18 cellular contexts compared by ENCODE assay signal in the genomic region with DNA sequence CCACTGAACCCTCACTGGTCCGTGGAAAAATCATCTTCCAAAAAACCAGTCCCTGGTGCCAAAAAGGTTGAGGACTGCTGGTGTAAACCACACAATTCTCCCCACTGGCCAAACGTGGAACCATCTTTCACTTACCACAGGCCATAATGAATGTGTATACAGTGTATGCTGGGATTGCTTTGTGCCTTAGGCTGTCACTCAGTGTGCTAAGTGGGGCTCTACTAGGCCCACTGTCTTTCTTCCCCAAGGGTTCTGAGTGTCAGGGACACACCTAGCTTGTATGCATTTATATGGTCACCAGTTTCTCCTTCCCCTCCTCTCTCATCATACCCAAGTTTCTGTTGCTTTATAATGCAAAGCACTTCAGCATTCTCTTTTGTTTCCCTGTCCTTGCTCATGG. TPM values are rescaled to one million over a fixed set of nuclear protein-coding genes. Genes with fewer than 3 reads are reported as not detected.
DNase-seq lines count a peak whose midpoint lies in the region; ATAC-seq, FAIRE-seq and TF ChIP-seq lines count a peak whose summit lies in the region.
"Had no signal": no experiment of that assay in that cellular context is flagged by ENCODE, and none has a peak within 500 bp of the region (broad histone marks: within the 10 kb centered on the region; RNA-seq: fewer than 3 reads in every experiment).

No MANE protein-coding gene starts in this region.

- peak overlapping the region; percentile 88 for H3K27ac Mint-ChIP-seq in WTC11
- H3K27ac Mint-ChIP-seq in neural progenitor cell: no peak overlapping the region
- no peak overlapping the region for H3K27ac Mint-ChIP-seq in CD8-positive, alpha-beta T cell
- H3K27ac Mint-ChIP-seq: CD4-positive, alpha-beta memory T cell had no signal

- H3K79me2 ChIP-seq in HepG2 (ENCODE audit: insufficient read depth, low read length) (no peaks in the 10 kb centered on the region), neural progenitor cell (ENCODE audit: low read depth) (no peaks in the 10 kb centered on the region)

- no peak for FAIRE-seq in HepG2 (lab: Jason Lieb, UNC)
- FAIRE-seq: A204.1, H54 had no signal

- no TSS peak for BruUV-seq in HepG2 (replicated peaks; lab: Mats Ljungman, UMichigan)

- H3K9ac ChIP-seq in HepG2 (ENCODE audit: insufficient read depth, low read depth, low read length): no peak overlapping the region
- H3K9ac ChIP-seq in neural progenitor cell: no peak overlapping the region
- H3K9ac ChIP-seq: BLaER1 had no signal

- CTCF ChIA-PET in HepG2 (lab: Yijun Ruan, JAX; ENCODE audit: low intra/inter-chr PET ratio, low total read pairs): interaction anchor here (3.1 kb wide), 1 partner anchor 89 kb away, joined by 17 read pairs; no protein-coding TSS in a partner anchor
- CTCF ChIA-PET in WTC11 (lab: Charles Lee): interaction anchor here (0.7 to 2.7 kb wide), 6 partner anchors 7 to 167 kb away, joined by 5 to 10 read pairs (median 6); no protein-coding TSS in a partner anchor
- CTCF ChIA-PET in CD8-positive, alpha-beta T cell (lab: Charles Lee): interaction anchor here (1.2 kb wide), 1 partner anchor 11 kb away, joined by 3 read pairs; no protein-coding TSS in a partner anchor

- DNase-seq in HepG2 (ENCODE audit: low spot score): no peak
- no peak for DNase-seq in right lobe of liver
- no peak for DNase-seq in WTC11 (ENCODE audit: low spot score)
- no peak for DNase-seq in neural progenitor cell (ENCODE audit: low spot score)
- DNase-seq in CD8-positive, alpha-beta T cell: no peak
- DNase-seq: CD4-positive, alpha-beta memory T cell; NCI-H146; NCI-H446 treated with DMSO at 0.1 percent for 48 hours; NCI-H69 had no signal

- H3K36me3 ChIP-seq in HepG2 (replicated peaks in 1 of 2; ENCODE audit: control insufficient read depth in 1 of 2, insufficient read depth in 2 of 2, low read length in 2 of 2) (no peaks in the 10 kb centered on the region), right lobe of liver (no peaks in the 10 kb centered on the region), neural progenitor cell (no peaks in the 10 kb centered on the region)
- H3K36me3 ChIP-seq in CD8-positive, alpha-beta T cell (ENCODE audit: insufficient read depth, low read length): no peaks in the 10 kb centered on the region
- H3K36me3 ChIP-seq: BLaER1, SJSA1 had no signal

- 32% methylated on average over 2 of the region's 2 CpGs for WGBS in HepG2 (ENCODE audit: low lambda C conversion rate)
- WGBS in right lobe of liver (ENCODE audit: insufficient coverage, low coverage, low lambda C conversion rate, missing lambda C conversion rate): 79% methylated on average over 2 of the region's 2 CpGs

- H4K20me1 ChIP-seq in HepG2 (ENCODE audit: insufficient read depth, low read length) (no peaks in the 10 kb centered on the region), neural progenitor cell (ENCODE audit: low read depth) (no peaks in the 10 kb centered on the region)
- H4K20me1 ChIP-seq: BLaER1 had no signal

- no peak for TF ChIP-seq RAD21 in HepG2 (CRISPR knock-in tag; IDR thresholded peaks at IDR 0.05)

- ATAC-seq in HepG2 (peak; percentile 49), right lobe of liver (no peak), WTC11 (peak; percentile 32; the same call in 1 of the 2 replicates), HG02642 (IDR thresholded peaks at IDR 0.05; ENCODE audit: poor library complexity, unreplicated experiment) (no peak)
- ATAC-seq in CD8-positive, alpha-beta T cell: no peak
- ATAC-seq: Panc1 had no signal

- H3K27me3 ChIP-seq in HepG2 (ENCODE audit: control insufficient read depth in 1 of 2, insufficient read depth in 2 of 2, low read length in 2 of 2) (peaks cover 0 to 2% of the 10 kb centered on the region in 2 experiments; a peak in 1 of 5 replicates), right lobe of liver (no peaks in the 10 kb centered on the region), neural progenitor cell (no peaks in the 10 kb centered on the region)
- H3K27me3 ChIP-seq in CD8-positive, alpha-beta T cell (ENCODE audit: insufficient read depth, low read length): no peaks in the 10 kb centered on the region
- H3K27me3 ChIP-seq: BLaER1, SJSA1 had no signal

- TF ChIP-seq CTCF in HepG2 (CRISPR knock-in tag; IDR thresholded peaks at IDR 0.05) (no peak), right lobe of liver (IDR thresholded peaks at IDR 0.05) (no peak), WTC11 (IDR thresholded peaks at IDR 0.05) (no peak), neural progenitor cell (IDR thresholded peaks at IDR 0.05) (no peak)
- TF ChIP-seq CTCF in CD8-positive, alpha-beta T cell (IDR thresholded peaks at IDR 0.05): no peak

- POLR2A ChIA-PET in HepG2 (lab: Yijun Ruan, JAX): no interaction called here
- POLR2A ChIA-PET in WTC11 (lab: Charles Lee): interaction anchor here (0.7 kb wide), 1 partner anchor 1052 kb away, joined by 5 read pairs; no protein-coding TSS in a partner anchor
- POLR2A ChIA-PET in CD8-positive, alpha-beta T cell (lab: Charles Lee): no interaction called here

- H3K9me3 Mint-ChIP-seq in WTC11 (no peaks in the 10 kb centered on the region), neural progenitor cell (no peaks in the 10 kb centered on the region)
- H3K9me3 Mint-ChIP-seq in CD8-positive, alpha-beta T cell: no peaks in the 10 kb centered on the region

- H3K4me2 ChIP-seq in HepG2 (ENCODE audit: low read depth, low read length): peak overlapping the region; percentile 53
- H3K4me2 ChIP-seq in neural progenitor cell: no peak overlapping the region
- H3K4me2 ChIP-seq: BLaER1 had no signal

- in situ Hi-C loops in HepG2 (cut with HindIII; ENCODE audit: extremely low pct_ligation_motif_present, low pct_unique_long_range_greater_than_20kb): no loop called here

- H3K9me3 ChIP-seq in HepG2 (ENCODE audit: low read length) (no peaks in the 10 kb centered on the region), right lobe of liver (no peaks in the 10 kb centered on the region), neural progenitor cell (ENCODE audit: low read depth) (no peaks in the 10 kb centered on the region)
- H3K9me3 ChIP-seq in CD8-positive, alpha-beta T cell (ENCODE audit: low read length): no peaks in the 10 kb centered on the region
- H3K9me3 ChIP-seq: BLaER1, SJSA1 had no signal

- H3K4me3 ChIP-seq in HepG2 (replicated peaks in 1 of 3; ENCODE audit: insufficient read depth in 1 of 3, low read depth in 2 of 3, low read length in 3 of 3) (no peak overlapping the region), right lobe of liver (no peak overlapping the region), neural progenitor cell (no peak overlapping the region)
- H3K4me3 ChIP-seq in CD8-positive, alpha-beta T cell (ENCODE audit: low read depth, low read length): no peak overlapping the region
- H3K4me3 ChIP-seq: BLaER1, SJSA1 had no signal

- H3K4me1 Mint-ChIP-seq in WTC11: peaks cover 29% of the 10 kb centered on the region
- peaks cover 3% of the 10 kb centered on the region for H3K4me1 Mint-ChIP-seq in neural progenitor cell
- no peaks in the 10 kb centered on the region for H3K4me1 Mint-ChIP-seq in CD8-positive, alpha-beta T cell (ENCODE audit: low read depth)

- H3K4me3 Mint-ChIP-seq in WTC11 (peak overlapping the region; percentile 24; the same call in 1 of the 2 replicates), neural progenitor cell (no peak overlapping the region)
- no peak overlapping the region for H3K4me3 Mint-ChIP-seq in CD8-positive, alpha-beta T cell
- H3K4me3 Mint-ChIP-seq: CD4-positive, alpha-beta memory T cell had no signal

- H3K27me3 Mint-ChIP-seq in WTC11 (ENCODE audit: low read depth) (no peaks in the 10 kb centered on the region), neural progenitor cell (ENCODE audit: insufficient read depth, low read depth) (peaks cover 8% of the 10 kb centered on the region)
- no peaks in the 10 kb centered on the region for H3K27me3 Mint-ChIP-seq in CD8-positive, alpha-beta T cell (ENCODE audit: low read depth)

- TF ChIP-seq POLR2A in HepG2 (IDR thresholded peaks at IDR 0.05; ENCODE audit: insufficient read depth in 1 of 2, low read depth in 2 of 2, low read length in 2 of 2) (no peak), right lobe of liver (IDR thresholded peaks at IDR 0.05) (no peak)

- intact Hi-C loops in HepG2 (cut with micrococcal nuclease; ENCODE audit: unreplicated experiment): no loop called here
- intact Hi-C loops in right lobe of liver (cut with DNase I): no loop called here
- intact Hi-C loops in CD8-positive, alpha-beta T cell (cut with DNase I, micrococcal nuclease): loop anchor here in 1 of 2 experiments (5.0 kb wide), 1 partner anchor 89 kb away; no protein-coding TSS in a partner anchor

- H3K36me3 Mint-ChIP-seq in WTC11 (no peaks in the 10 kb centered on the region), neural progenitor cell (no peaks in the 10 kb centered on the region)
- no peaks in the 10 kb centered on the region for H3K36me3 Mint-ChIP-seq in CD8-positive, alpha-beta T cell
- H3K36me3 Mint-ChIP-seq: CD4-positive, alpha-beta memory T cell had no signal

- H2AFZ ChIP-seq in HepG2 (ENCODE audit: low read length) (peak overlapping the region; percentile 24), neural progenitor cell (replicated peaks) (no peak overlapping the region)

- no peaks in the 10 kb centered on the region for H3F3A ChIP-seq in neural progenitor cell (ENCODE audit: low read depth)

- H3K4me1 ChIP-seq in HepG2 (ENCODE audit: insufficient read depth, low read length) (peaks cover 62% of the 10 kb centered on the region), right lobe of liver (no peaks in the 10 kb centered on the region), neural progenitor cell (no peaks in the 10 kb centered on the region)
- H3K4me1 ChIP-seq in CD8-positive, alpha-beta T cell (ENCODE audit: insufficient read depth, low read length): no peaks in the 10 kb centered on the region
- H3K4me1 ChIP-seq: BLaER1 had no signal

- TF ChIP-seq EP300 in HepG2 (IDR thresholded peaks at IDR 0.05; ENCODE audit: low read depth in 2 of 2, low read length in 2 of 2) (no peak), HepG2 (CRISPR knock-in tag; IDR thresholded peaks at IDR 0.05; ENCODE audit: borderline replicate concordance) (no peak)

- no peak overlapping the region for H3K27ac ChIP-seq in HepG2 (ENCODE audit: extremely low read length, insufficient read depth, low read length)
- H3K27ac ChIP-seq in right lobe of liver: no peak overlapping the region
- no peak overlapping the region for H3K27ac ChIP-seq in neural progenitor cell
- H3K27ac ChIP-seq in CD8-positive, alpha-beta T cell (ENCODE audit: low read depth, low read length): no peak overlapping the region
- H3K27ac ChIP-seq: BLaER1, HL-60, SJSA1 had no signal

RNA-seq across cellular contexts. Expression of a gene that starts 27.2 kb away (rescaled TPM):
- not detected in 2 replicates for total RNA-seq in HepG2 (2016; rRNA removed; fragmentation: Illumina TruSeq; extraction: Trizol)
- not detected in 2 replicates for total RNA-seq in HepG2 (2016; cell fraction: cytosol; rRNA removed; fragmentation: Illumina TruSeq; extraction: Trizol; ENCODE audit: low read depth)
- not detected in 2 replicates for total RNA-seq in HepG2 (2016; cell fraction: insoluble cytoplasmic fraction; rRNA removed; fragmentation: Illumina TruSeq; extraction: Trizol)
- not detected in 2 replicates for total RNA-seq in HepG2 (2016; cell fraction: membrane; rRNA removed; fragmentation: Illumina TruSeq; extraction: Trizol)
- total RNA-seq in HepG2 (2016; cell fraction: nucleus; rRNA removed; fragmentation: Illumina TruSeq; extraction: Trizol): not detected in 2 replicates
- polyA plus RNA-seq in HepG2 (2011; rRNA removed): not detected in 2 replicates
- polyA plus RNA-seq in HepG2 (2011; cell fraction: cytosol; rRNA removed): not detected in 2 replicates
- not detected in 2 replicates for polyA plus RNA-seq in HepG2 (2011; cell fraction: nucleus; rRNA removed)
- not detected in 2 replicates for polyA plus RNA-seq in HepG2 (2012)
- not detected in 2 replicates for polyA plus RNA-seq in HepG2 (2016; cell fraction: cytosol; fragmentation: Illumina TruSeq; extraction: Trizol; ENCODE audit: low read depth)
- not detected in 2 replicates for polyA plus RNA-seq in HepG2 (2016; cell fraction: insoluble cytoplasmic fraction; fragmentation: Illumina TruSeq; extraction: Trizol; ENCODE audit: low read depth)
- not detected in 2 replicates for polyA plus RNA-seq in HepG2 (2016; cell fraction: membrane; fragmentation: Illumina TruSeq; extraction: Trizol; ENCODE audit: low read depth)
- not detected in 2 replicates for polyA plus RNA-seq in HepG2 (2016; cell fraction: nucleus; fragmentation: Illumina TruSeq; extraction: Trizol; ENCODE audit: insufficient read depth, low read depth)
- polyA minus RNA-seq in HepG2 (2011; rRNA and poly(A)+ RNA removed; ENCODE audit: low replicate concordance): not detected in 2 replicates
- not detected in 2 replicates for polyA minus RNA-seq in HepG2 (2011; cell fraction: cytosol; rRNA and poly(A)+ RNA removed)
- not detected in 2 replicates for polyA minus RNA-seq in HepG2 (2011; cell fraction: nucleus; rRNA and poly(A)+ RNA removed)
- total RNA-seq in right lobe of liver: not detected
- total RNA-seq in WTC11 (2021): not detected in 3 replicates
- not detected in 2 replicates for total RNA-seq in neural progenitor cell (ENCODE audit: low replicate concordance)
- not detected for total RNA-seq in CD8-positive, alpha-beta T cell
- total RNA-seq: CD4-positive, alpha-beta memory T cell; HT1080; LHCN-M2; SJSA1 had no signal
- polyA plus RNA-seq: CD4-positive, alpha-beta memory T cell had no signal

RNA-seq across cellular contexts. Expression of a gene that starts 40.7 kb away (rescaled TPM):
- total RNA-seq in HepG2 (2016; rRNA removed; fragmentation: Illumina TruSeq; extraction: Trizol): 136 and 223 TPM in 2 replicates
- 99.9 and 112 TPM in 2 replicates for total RNA-seq in HepG2 (2016; cell fraction: cytosol; rRNA removed; fragmentation: Illumina TruSeq; extraction: Trizol; ENCODE audit: low read depth)
- total RNA-seq in HepG2 (2016; cell fraction: insoluble cytoplasmic fraction; rRNA removed; fragmentation: Illumina TruSeq; extraction: Trizol): 137 and 217 TPM in 2 replicates
- 75.9 and 85.7 TPM in 2 replicates for total RNA-seq in HepG2 (2016; cell fraction: membrane; rRNA removed; fragmentation: Illumina TruSeq; extraction: Trizol)
- 195 and 205 TPM in 2 replicates for total RNA-seq in HepG2 (2016; cell fraction: nucleus; rRNA removed; fragmentation: Illumina TruSeq; extraction: Trizol)
- 811 and 903 TPM in 2 replicates for polyA plus RNA-seq in HepG2 (2011; rRNA removed)
- 378 and 591 TPM in 2 replicates for polyA plus RNA-seq in HepG2 (2011; cell fraction: cytosol; rRNA removed)
- polyA plus RNA-seq in HepG2 (2011; cell fraction: nucleus; rRNA removed): 84.5 and 124 TPM in 2 replicates
- 780 and 797 TPM in 2 replicates for polyA plus RNA-seq in HepG2 (2012)
- 41.1 and 41.5 TPM in 2 replicates for polyA plus RNA-seq in HepG2 (2016; cell fraction: cytosol; fragmentation: Illumina TruSeq; extraction: Trizol; ENCODE audit: low read depth)
- polyA plus RNA-seq in HepG2 (2016; cell fraction: insoluble cytoplasmic fraction; fragmentation: Illumina TruSeq; extraction: Trizol; ENCODE audit: low read depth): 160 and 169 TPM in 2 replicates
- 41.7 and 42.7 TPM in 2 replicates for polyA plus RNA-seq in HepG2 (2016; cell fraction: membrane; fragmentation: Illumina TruSeq; extraction: Trizol; ENCODE audit: low read depth)
- 376 and 396 TPM in 2 replicates for polyA plus RNA-seq in HepG2 (2016; cell fraction: nucleus; fragmentation: Illumina TruSeq; extraction: Trizol; ENCODE audit: insufficient read depth, low read depth)
- polyA minus RNA-seq in HepG2 (2011; rRNA and poly(A)+ RNA removed; ENCODE audit: low replicate concordance): 0.21 and 395 TPM in 2 replicates
- 440 and 488 TPM in 2 replicates for polyA minus RNA-seq in HepG2 (2011; cell fraction: cytosol; rRNA and poly(A)+ RNA removed)
- 142 and 223 TPM in 2 replicates for polyA minus RNA-seq in HepG2 (2011; cell fraction: nucleus; rRNA and poly(A)+ RNA removed)
- 100 to 1,000 TPM in 2 of 6 experiments, 10 to 100 TPM in 1, under 1 TPM in 1, not detected in 2; 0.88 to 111 (median 76.4) TPM for total RNA-seq in right lobe of liver
- not detected in 3 replicates for total RNA-seq in WTC11 (2021)
- total RNA-seq in neural progenitor cell (ENCODE audit: low replicate concordance): not detected in 2 replicates
- 1 to 10 TPM; 2.3 to 2.4 TPM for total RNA-seq in CD8-positive, alpha-beta T cell
- total RNA-seq: SJSA1 had no signal

RNA-seq across cellular contexts. Expression of a gene that starts 44.8 kb away (rescaled TPM):
- total RNA-seq in HepG2 (2016; rRNA removed; fragmentation: Illumina TruSeq; extraction: Trizol) (not detected in 2 replicates), right lobe of liver (not detected), WTC11 (2021) (not detected in 3 replicates), neural progenitor cell (ENCODE audit: low replicate concordance) (not detected in 2 replicates)
- total RNA-seq in HepG2 (2016; cell fraction: cytosol; rRNA removed; fragmentation: Illumina TruSeq; extraction: Trizol; ENCODE audit: low read depth): not detected in 2 replicates
- not detected in 2 replicates for total RNA-seq in HepG2 (2016; cell fraction: insoluble cytoplasmic fraction; rRNA removed; fragmentation: Illumina TruSeq; extraction: Trizol)
- total RNA-seq in HepG2 (2016; cell fraction: membrane; rRNA removed; fragmentation: Illumina TruSeq; extraction: Trizol): not detected in 2 replicates
- total RNA-seq in HepG2 (2016; cell fraction: nucleus; rRNA removed; fragmentation: Illumina TruSeq; extraction: Trizol): not detected in 2 replicates
- polyA plus RNA-seq in HepG2 (2011; rRNA removed): not detected in 2 replicates
- not detected in 2 replicates for polyA plus RNA-seq in HepG2 (2011; cell fraction: cytosol; rRNA removed)
- polyA plus RNA-seq in HepG2 (2011; cell fraction: nucleus; rRNA removed): not detected in 2 replicates
- not detected in 2 replicates for polyA plus RNA-seq in HepG2 (2012)
- polyA plus RNA-seq in HepG2 (2016; cell fraction: cytosol; fragmentation: Illumina TruSeq; extraction: Trizol; ENCODE audit: low read depth): not detected in 2 replicates
- polyA plus RNA-seq in HepG2 (2016; cell fraction: insoluble cytoplasmic fraction; fragmentation: Illumina TruSeq; extraction: Trizol; ENCODE audit: low read depth): not detected in 2 replicates
- not detected in 2 replicates for polyA plus RNA-seq in HepG2 (2016; cell fraction: membrane; fragmentation: Illumina TruSeq; extraction: Trizol; ENCODE audit: low read depth)
- polyA plus RNA-seq in HepG2 (2016; cell fraction: nucleus; fragmentation: Illumina TruSeq; extraction: Trizol; ENCODE audit: insufficient read depth, low read depth): not detected in 2 replicates
- polyA minus RNA-seq in HepG2 (2011; rRNA and poly(A)+ RNA removed; ENCODE audit: low replicate concordance): not detected in 2 replicates
- not detected in 2 replicates for polyA minus RNA-seq in HepG2 (2011; cell fraction: cytosol; rRNA and poly(A)+ RNA removed)
- polyA minus RNA-seq in HepG2 (2011; cell fraction: nucleus; rRNA and poly(A)+ RNA removed): not detected in 2 replicates
- total RNA-seq in CD8-positive, alpha-beta T cell: not detected
- total RNA-seq: CD4-positive, alpha-beta memory T cell; HT1080; LHCN-M2; SJSA1 had no signal
- polyA plus RNA-seq: CD4-positive, alpha-beta memory T cell had no signal

RNA-seq across cellular contexts. Expression of a gene that starts 48.4 kb away (rescaled TPM):
- total RNA-seq in HepG2 (2016; rRNA removed; fragmentation: Illumina TruSeq; extraction: Trizol) (not detected in 2 replicates), right lobe of liver (not detected), WTC11 (2021) (not detected in 3 replicates), neural progenitor cell (ENCODE audit: low replicate concordance) (not detected in 2 replicates)
- not detected in 2 replicates for total RNA-seq in HepG2 (2016; cell fraction: cytosol; rRNA removed; fragmentation: Illumina TruSeq; extraction: Trizol; ENCODE audit: low read depth)
- not detected in 2 replicates for total RNA-seq in HepG2 (2016; cell fraction: insoluble cytoplasmic fraction; rRNA removed; fragmentation: Illumina TruSeq; extraction: Trizol)
- total RNA-seq in HepG2 (2016; cell fraction: membrane; rRNA removed; fragmentation: Illumina TruSeq; extraction: Trizol): not detected in 2 replicates
- not detected in 2 replicates for total RNA-seq in HepG2 (2016; cell fraction: nucleus; rRNA removed; fragmentation: Illumina TruSeq; extraction: Trizol)
- not detected in 2 replicates for polyA plus RNA-seq in HepG2 (2011; rRNA removed)
- not detected in 2 replicates for polyA plus RNA-seq in HepG2 (2011; cell fraction: cytosol; rRNA removed)
- polyA plus RNA-seq in HepG2 (2011; cell fraction: nucleus; rRNA removed): not detected in 2 replicates
- polyA plus RNA-seq in HepG2 (2012): not detected in 2 replicates
- polyA plus RNA-seq in HepG2 (2016; cell fraction: cytosol; fragmentation: Illumina TruSeq; extraction: Trizol; ENCODE audit: low read depth): not detected in 2 replicates
- polyA plus RNA-seq in HepG2 (2016; cell fraction: insoluble cytoplasmic fraction; fragmentation: Illumina TruSeq; extraction: Trizol; ENCODE audit: low read depth): not detected in 2 replicates
- polyA plus RNA-seq in HepG2 (2016; cell fraction: membrane; fragmentation: Illumina TruSeq; extraction: Trizol; ENCODE audit: low read depth): not detected in 2 replicates
- not detected in 2 replicates for polyA plus RNA-seq in HepG2 (2016; cell fraction: nucleus; fragmentation: Illumina TruSeq; extraction: Trizol; ENCODE audit: insufficient read depth, low read depth)
- not detected in 2 replicates for polyA minus RNA-seq in HepG2 (2011; rRNA and poly(A)+ RNA removed; ENCODE audit: low replicate concordance)
- not detected in 2 replicates for polyA minus RNA-seq in HepG2 (2011; cell fraction: cytosol; rRNA and poly(A)+ RNA removed)
- not detected in 2 replicates for polyA minus RNA-seq in HepG2 (2011; cell fraction: nucleus; rRNA and poly(A)+ RNA removed)
- not detected for total RNA-seq in CD8-positive, alpha-beta T cell
- total RNA-seq: CD4-positive, alpha-beta memory T cell; HT1080; LHCN-M2; SJSA1 had no signal
- polyA plus RNA-seq: CD4-positive, alpha-beta memory T cell had no signal

RNA-seq across cellular contexts. Expression of a gene that starts 55.1 kb away (rescaled TPM):
- total RNA-seq in HepG2 (2016; rRNA removed; fragmentation: Illumina TruSeq; extraction: Trizol) (1.7 and 2.3 TPM in 2 replicates), right lobe of liver (10 to 100 TPM; 13.7 to 44.1 (median 16.8) TPM), WTC11 (2021) (6.4 to 7.5 TPM (median 6.5 TPM) in 3 replicates), neural progenitor cell (ENCODE audit: low replicate concordance) (0.96 and 1.6 TPM in 2 replicates)
- 0.40 and 0.44 TPM in 2 replicates for total RNA-seq in HepG2 (2016; cell fraction: cytosol; rRNA removed; fragmentation: Illumina TruSeq; extraction: Trizol; ENCODE audit: low read depth)
- total RNA-seq in HepG2 (2016; cell fraction: insoluble cytoplasmic fraction; rRNA removed; fragmentation: Illumina TruSeq; extraction: Trizol): 1.7 and 2.5 TPM in 2 replicates
- total RNA-seq in HepG2 (2016; cell fraction: membrane; rRNA removed; fragmentation: Illumina TruSeq; extraction: Trizol): 0.69 and 1.3 TPM in 2 replicates
- total RNA-seq in HepG2 (2016; cell fraction: nucleus; rRNA removed; fragmentation: Illumina TruSeq; extraction: Trizol): 2.8 and 4.0 TPM in 2 replicates
- 3.4 and 5.2 TPM in 2 replicates for polyA plus RNA-seq in HepG2 (2011; rRNA removed)
- polyA plus RNA-seq in HepG2 (2011; cell fraction: cytosol; rRNA removed): 3.1 and 3.4 TPM in 2 replicates
- polyA plus RNA-seq in HepG2 (2011; cell fraction: nucleus; rRNA removed): 3.5 and 5.3 TPM in 2 replicates
- polyA plus RNA-seq in HepG2 (2012): 2.3 and 10.9 TPM in 2 replicates
- polyA plus RNA-seq in HepG2 (2016; cell fraction: cytosol; fragmentation: Illumina TruSeq; extraction: Trizol; ENCODE audit: low read depth): 0.23 and 0.26 TPM in 2 replicates
- polyA plus RNA-seq in HepG2 (2016; cell fraction: insoluble cytoplasmic fraction; fragmentation: Illumina TruSeq; extraction: Trizol; ENCODE audit: low read depth): 1.1 and 1.2 TPM in 2 replicates
- polyA plus RNA-seq in HepG2 (2016; cell fraction: membrane; fragmentation: Illumina TruSeq; extraction: Trizol; ENCODE audit: low read depth): 0.42 and 0.55 TPM in 2 replicates
- 5.3 and 5.6 TPM in 2 replicates for polyA plus RNA-seq in HepG2 (2016; cell fraction: nucleus; fragmentation: Illumina TruSeq; extraction: Trizol; ENCODE audit: insufficient read depth, low read depth)
- 17.4 TPM in 1 of 2 replicates, not detected in the other for polyA minus RNA-seq in HepG2 (2011; rRNA and poly(A)+ RNA removed; ENCODE audit: low replicate concordance)
- polyA minus RNA-seq in HepG2 (2011; cell fraction: cytosol; rRNA and poly(A)+ RNA removed): 2.5 and 2.8 TPM in 2 replicates
- polyA minus RNA-seq in HepG2 (2011; cell fraction: nucleus; rRNA and poly(A)+ RNA removed): 6.3 and 7.0 TPM in 2 replicates
- total RNA-seq in CD8-positive, alpha-beta T cell: not detected
- total RNA-seq: CD4-positive, alpha-beta memory T cell; HT1080; SJSA1 had no signal
- polyA plus RNA-seq: CD4-positive, alpha-beta memory T cell had no signal

Comparison
In these comparisons a context has a peak if more than half of its experiments do, and no peak if none do; other contexts are left out.
1. ATAC-seq: peak in HepG2 (single experiment) and WTC11 (single experiment); none in right lobe of liver (0 of 4), HG02642 (single experiment) and CD8-positive, alpha-beta T cell (single experiment).